Comparison of ENCODE assay signal across 1 cellular context in genomic region chr19:51750381-51751124, GRCh38.
TF ChIP-seq lines count a peak whose summit lies in the region.

No MANE protein-coding gene starts in this region.

TF ChIP-seq in SK-N-SH treated with all-trans-retinoic acid at 6 μM for 48 hours, 23 proteins besides CTCF, POLR2A, EP300 and RAD21:
- TF ChIP-seq PATZ1 (CRISPR knock-in tag; IDR thresholded peaks at IDR 0.05; ENCODE audit: borderline replicate concordance) (no peak), ZNF8 (CRISPR knock-in tag; IDR thresholded peaks at IDR 0.05) (no peak)
